In the genomic region with DNA sequence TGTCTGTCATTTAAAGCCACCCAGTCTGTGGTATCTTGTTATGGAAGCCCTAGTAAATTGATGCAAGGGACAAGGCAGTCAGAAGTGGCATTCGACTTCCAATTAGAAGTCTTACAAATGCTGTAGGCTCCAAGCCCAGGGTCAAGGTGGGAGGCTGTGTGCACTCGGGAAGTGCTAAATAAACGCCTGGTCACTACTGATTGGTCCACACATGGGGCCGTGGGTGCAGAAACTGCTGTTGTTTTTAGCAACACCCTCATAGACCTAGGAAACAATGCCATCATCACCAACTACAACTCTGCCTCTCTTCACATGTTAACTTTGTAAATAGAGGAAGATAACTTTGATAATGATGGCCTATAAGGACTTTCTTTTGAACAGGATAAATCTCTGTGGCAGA, we compare ENCODE assay signal across 21 cellular contexts. TPM values are rescaled to one million over a fixed set of nuclear protein-coding genes. Genes with fewer than 3 reads are reported as not detected.
DNase-seq lines count a peak whose midpoint lies in the region; ATAC-seq and TF ChIP-seq lines count a peak whose summit lies in the region.
"Had no signal": no experiment of that assay in that cellular context is flagged by ENCODE, and none has a peak within 500 bp of the region (broad histone marks: within the 10 kb centered on the region; RNA-seq: fewer than 3 reads in every experiment).

No MANE protein-coding gene starts in this region.

- H3K27ac Mint-ChIP-seq in natural killer cell treated with Interleukin-12 subunit alpha and Interleukin-12 subunit beta and Interleukin-15 and Interleukin-18, amount 100 ng/mL, for 72 hours: no peak overlapping the region
- H3K27ac Mint-ChIP-seq in natural killer cell (no peak overlapping the region), chondrocyte (ENCODE audit: unreplicated experiment) (no peak overlapping the region)
- H3K27ac Mint-ChIP-seq: CD8-positive, alpha-beta T cell had no signal

- H3K4me2 ChIP-seq in OCI-LY1 (ENCODE audit: low read length): no peak overlapping the region
- H3K4me2 ChIP-seq: BLaER1 had no signal

- no peak overlapping the region for H3K4me3 ChIP-seq in OCI-LY1 (ENCODE audit: low read depth, low read length, poor library complexity, severe bottlenecking)
- H3K4me3 ChIP-seq: BLaER1, GM23248, HAP-1 had no signal

- no peaks in the 10 kb centered on the region for H3K9me3 ChIP-seq in OCI-LY1 (ENCODE audit: low read length)
- H3K9me3 ChIP-seq: BLaER1, HAP-1 had no signal

- peaks cover 5 to 6% of the 10 kb centered on the region in 2 donors for H3K4me1 Mint-ChIP-seq in natural killer cell treated with Interleukin-12 subunit alpha and Interleukin-12 subunit beta and Interleukin-15 and Interleukin-18, amount 100 ng/mL, for 72 hours (ENCODE audit: low read depth in 2 of 2)
- H3K4me1 Mint-ChIP-seq in natural killer cell: peaks cover 0 to 6% of the 10 kb centered on the region in 2 donors
- peaks cover 9% of the 10 kb centered on the region for H3K4me1 Mint-ChIP-seq in chondrocyte (ENCODE audit: low read depth)

- ATAC-seq in natural killer cell treated with Interleukin-12 subunit alpha and Interleukin-12 subunit beta and Interleukin-15 and Interleukin-18, amount 100 ng/mL, for 72 hours: no peak
- no peak for ATAC-seq in natural killer cell
- ATAC-seq: CD8-positive, alpha-beta T cell had no signal

- no peak overlapping the region for H2AFZ ChIP-seq in OCI-LY1 (ENCODE audit: low read length)
- H2AFZ ChIP-seq: GM23248 had no signal

- intact Hi-C loops in natural killer cell (cut with micrococcal nuclease): no loop called here

- H3K9me3 Mint-ChIP-seq in natural killer cell treated with Interleukin-12 subunit alpha and Interleukin-12 subunit beta and Interleukin-15 and Interleukin-18, amount 100 ng/mL, for 72 hours: no peaks in the 10 kb centered on the region
- H3K9me3 Mint-ChIP-seq in natural killer cell (no peaks in the 10 kb centered on the region), chondrocyte (ENCODE audit: low read depth) (peaks cover 3% of the 10 kb centered on the region)
- H3K9me3 Mint-ChIP-seq: CD8-positive, alpha-beta T cell had no signal

- no peaks in the 10 kb centered on the region for H3K36me3 ChIP-seq in OCI-LY1 (ENCODE audit: insufficient read depth, low read length)
- H3K36me3 ChIP-seq: BLaER1, HAP-1 had no signal

- no peak overlapping the region for H3K4me3 Mint-ChIP-seq in natural killer cell treated with Interleukin-12 subunit alpha and Interleukin-12 subunit beta and Interleukin-15 and Interleukin-18, amount 100 ng/mL, for 72 hours
- H3K4me3 Mint-ChIP-seq in natural killer cell (no peak overlapping the region), chondrocyte (ENCODE audit: unreplicated experiment) (no peak overlapping the region)
- H3K4me3 Mint-ChIP-seq: CD14-positive monocyte; CD8-positive, alpha-beta T cell had no signal

- no peaks in the 10 kb centered on the region; the same call in 1 of the 2 replicates for H3F3A ChIP-seq in OCI-LY1 (ENCODE audit: insufficient read depth, low read length)

- H3K36me3 Mint-ChIP-seq in natural killer cell treated with Interleukin-12 subunit alpha and Interleukin-12 subunit beta and Interleukin-15 and Interleukin-18, amount 100 ng/mL, for 72 hours: no peaks in the 10 kb centered on the region
- no peaks in the 10 kb centered on the region for H3K36me3 Mint-ChIP-seq in natural killer cell
- no peaks in the 10 kb centered on the region for H3K36me3 Mint-ChIP-seq in chondrocyte (ENCODE audit: low read depth)
- H3K36me3 Mint-ChIP-seq: CD14-positive monocyte; CD8-positive, alpha-beta T cell had no signal

- TF ChIP-seq CTCF in natural killer cell (IDR thresholded peaks at IDR 0.05) (no peak), OCI-LY1 (IDR thresholded peaks at IDR 0.05; ENCODE audit: low read length) (no peak), chondrocyte (IDR thresholded peaks at IDR 0.05) (no peak)

- peak; percentile 44 for DNase-seq in natural killer cell treated with Interleukin-12 subunit alpha and Interleukin-12 subunit beta and Interleukin-15 and Interleukin-18, amount 100 ng/mL, for 72 hours (ENCODE audit: low spot score)
- DNase-seq in natural killer cell: no peak
- peak; percentile 43 for DNase-seq in mesenteric fat pad (ENCODE audit: low spot score)
- DNase-seq in chondrocyte (ENCODE audit: low spot score): no peak
- no peak for DNase-seq in NAMALWA (ENCODE audit: low spot score)
- no peak for DNase-seq in NOMO-1 treated with DMSO at 0.1 percent for 48 hours (lab: John Stamatoyannopoulos, UW; ENCODE audit: unreplicated experiment)
- DNase-seq in NCI-H1105 treated with DMSO at 0.1 percent for 48 hours (lab: John Stamatoyannopoulos, UW): no peak
- DNase-seq: 8988T; Calu3; CD8-positive, alpha-beta T cell; DMS79 treated with DMSO at 0.1 percent for 48 hours; GF-D8; GM23248 had no signal

- H3K27ac ChIP-seq in OCI-LY1 (ENCODE audit: low read depth, low read length, poor library complexity, severe bottlenecking): peak overlapping the region; percentile 99
- H3K27ac ChIP-seq: BLaER1, GM23248, HL-60 had no signal

- H3K79me2 ChIP-seq in OCI-LY1 (ENCODE audit: insufficient read depth, low read length): no peaks in the 10 kb centered on the region

- no peaks in the 10 kb centered on the region for H3K9me2 ChIP-seq in OCI-LY1 (ENCODE audit: low read depth, low read length)

- no peak overlapping the region for H3K9ac ChIP-seq in OCI-LY1 (ENCODE audit: low read length)
- H3K9ac ChIP-seq: BLaER1, GM23248 had no signal

- H3K4me1 ChIP-seq in OCI-LY1 (ENCODE audit: insufficient read depth, low read length, severe bottlenecking): peaks cover 67% of the 10 kb centered on the region
- H3K4me1 ChIP-seq: HAP-1 had no signal

- H3K27me3 ChIP-seq in OCI-LY1 (ENCODE audit: insufficient read depth, low read length): no peaks in the 10 kb centered on the region
- H3K27me3 ChIP-seq: BLaER1 had no signal

- H3K27me3 Mint-ChIP-seq in natural killer cell treated with Interleukin-12 subunit alpha and Interleukin-12 subunit beta and Interleukin-15 and Interleukin-18, amount 100 ng/mL, for 72 hours: peaks cover 9 to 12% of the 10 kb centered on the region in 2 donors
- H3K27me3 Mint-ChIP-seq in natural killer cell (ENCODE audit: low read depth in 2 of 2): peaks cover 15% of the 10 kb centered on the region in 2 donors
- H3K27me3 Mint-ChIP-seq in chondrocyte (ENCODE audit: low read depth): no peaks in the 10 kb centered on the region

- no peaks in the 10 kb centered on the region for H4K20me1 ChIP-seq in OCI-LY1 (ENCODE audit: insufficient read depth, low read length)
- H4K20me1 ChIP-seq: BLaER1 had no signal

RNA-seq across cellular contexts. Expression of a gene that starts 20.2 kb away (rescaled TPM):
- 10 to 100 TPM; 13.0 to 20.4 TPM for total RNA-seq in natural killer cell treated with Interleukin-12 subunit alpha and Interleukin-12 subunit beta and Interleukin-15 and Interleukin-18, amount 100 ng/mL, for 72 hours
- total RNA-seq in natural killer cell (100 to 1,000 TPM in 2 of 3 donors, 10 to 100 TPM in 1; 78.2 to 113 (median 100) TPM), mesenteric fat pad (19.8 TPM), chondrocyte (18.0 to 21.2 TPM (median 18.6 TPM) in 3 replicates)

RNA-seq across cellular contexts. Expression of a gene that starts 40.8 kb away (rescaled TPM):
- total RNA-seq in natural killer cell treated with Interleukin-12 subunit alpha and Interleukin-12 subunit beta and Interleukin-15 and Interleukin-18, amount 100 ng/mL, for 72 hours: not detected
- total RNA-seq in natural killer cell: under 1 TPM in 2 of 3 donors, not detected in 1; 0.14 to 0.28 TPM
- not detected for total RNA-seq in mesenteric fat pad
- total RNA-seq in chondrocyte: 0.29 TPM in 1 of 3 replicates, not detected in the others
- total RNA-seq: A673, Calu3, GM23248, H4, HT1080 had no signal

Comparison
In these comparisons a context has a peak if more than half of its experiments do, and no peak if none do; other contexts are left out.
1. DNase-seq: peak in natural killer cell treated with Interleukin-12 subunit alpha and Interleukin-12 subunit beta and Interleukin-15 and Interleukin-18, amount 100 ng/mL, for 72 hours (single experiment) and mesenteric fat pad (single experiment); none in natural killer cell (single experiment), chondrocyte (single experiment), NAMALWA (single experiment), NOMO-1 treated with DMSO at 0.1 percent for 48 hours (single experiment) and NCI-H1105 treated with DMSO at 0.1 percent for 48 hours (single experiment).